In the genomic region with DNA sequence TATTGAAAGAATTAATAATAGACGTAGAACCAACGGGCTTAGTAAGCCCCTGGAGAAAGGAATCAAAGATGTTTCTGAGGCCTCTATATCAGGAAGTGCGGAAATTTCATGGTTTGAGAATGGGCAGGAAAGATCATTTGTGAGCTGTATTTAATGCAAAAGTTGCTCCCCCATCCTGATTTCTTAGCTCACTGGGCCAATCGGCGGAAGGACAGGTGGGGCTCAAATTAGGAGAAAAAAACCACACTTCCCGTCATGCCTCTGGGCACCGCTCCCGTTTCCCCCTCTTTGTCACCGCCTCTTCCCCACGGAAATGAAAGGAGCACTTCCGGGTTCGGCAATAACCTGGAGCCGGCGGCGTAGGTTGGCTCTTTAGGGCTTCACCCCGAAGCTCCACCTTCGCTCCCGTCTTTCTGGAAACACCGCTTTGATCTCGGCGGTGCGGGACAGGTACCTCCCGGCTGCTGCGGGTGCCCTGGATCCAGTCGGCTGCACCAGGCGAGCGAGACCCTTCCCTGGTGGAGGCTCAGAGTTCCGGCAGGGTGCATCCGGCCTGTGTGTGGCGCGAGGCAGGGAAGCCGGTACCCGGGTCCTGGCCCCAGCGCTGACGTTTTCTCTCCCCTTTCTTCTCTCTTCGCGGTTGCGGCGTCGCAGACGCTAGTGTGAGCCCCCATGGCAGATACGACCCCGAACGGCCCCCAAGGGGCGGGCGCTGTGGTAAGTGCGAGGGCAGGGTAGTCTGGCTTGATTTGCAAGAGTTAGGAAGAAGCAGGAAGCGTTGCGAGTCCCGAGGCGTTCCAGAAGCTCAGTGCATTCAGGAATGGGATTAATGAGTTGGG, we compare ENCODE assay signal across 1 cellular context.
TF ChIP-seq lines count a peak whose summit lies in the region.

A gene with protein sequence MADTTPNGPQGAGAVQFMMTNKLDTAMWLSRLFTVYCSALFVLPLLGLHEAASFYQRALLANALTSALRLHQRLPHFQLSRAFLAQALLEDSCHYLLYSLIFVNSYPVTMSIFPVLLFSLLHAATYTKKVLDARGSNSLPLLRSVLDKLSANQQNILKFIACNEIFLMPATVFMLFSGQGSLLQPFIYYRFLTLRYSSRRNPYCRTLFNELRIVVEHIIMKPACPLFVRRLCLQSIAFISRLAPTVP (plus strand): TSS at position 617 of the 839 bp plus-strand sequence. CDS start 56 bp downstream, at position 673.

TF ChIP-seq in HepG2, 621 proteins besides CTCF, POLR2A, EP300 and RAD21 (continued from another document and continues in another):
- TF ChIP-seq PCBP2 (optimal IDR thresholded peaks at IDR 0.05; ENCODE audit: low read depth, low read length, poor library complexity, severe bottlenecking) (no peak), RORA (CRISPR knock-in tag; IDR thresholded peaks at IDR 0.05) (no peak), SIX4 (CRISPR knock-in tag; IDR thresholded peaks at IDR 0.05) (no peak), ZSCAN12 (CRISPR knock-in tag; IDR thresholded peaks at IDR 0.05) (no peak), SIX1 (CRISPR knock-in tag; IDR thresholded peaks at IDR 0.05; ENCODE audit: borderline replicate concordance) (no peak), ARID2 (CRISPR knock-in tag; IDR thresholded peaks at IDR 0.05; ENCODE audit: borderline replicate concordance) (no peak), NRL (CRISPR knock-in tag; IDR thresholded peaks at IDR 0.05; ENCODE audit: borderline replicate concordance) (no peak), HHEX (CRISPR knock-in tag; IDR thresholded peaks at IDR 0.05) (no peak), ARNT (IDR thresholded peaks at IDR 0.05) (no peak), TP53 (CRISPR knock-in tag; conservative IDR thresholded peaks at IDR 0.05) (0 out of 2 replicates have a peak, but pooled peaks have one; percentile 35), RARG (CRISPR knock-in tag; IDR thresholded peaks at IDR 0.05; ENCODE audit: low read depth) (0 out of 2 replicates have a peak, but pooled peaks have one; percentile 46), DMAP1 (CRISPR knock-in tag; IDR thresholded peaks at IDR 0.05) (no peak), SKI (IDR thresholded peaks at IDR 0.05; ENCODE audit: partially characterized antibody) (no peak), SPEN (CRISPR knock-in tag; IDR thresholded peaks at IDR 0.05; ENCODE audit: low read depth) (peak; percentile 77), ZNF225 (CRISPR knock-in tag; IDR thresholded peaks at IDR 0.05) (no peak), HNRNPK (IDR thresholded peaks at IDR 0.05; ENCODE audit: low read depth, low read length, poor library complexity, severe bottlenecking) (no peak), U2AF1 (optimal IDR thresholded peaks at IDR 0.05; ENCODE audit: low read depth, low read length) (no peak), SATB2 (CRISPR knock-in tag; IDR thresholded peaks at IDR 0.05) (peak; percentile 54), NFYB (CRISPR knock-in tag; IDR thresholded peaks at IDR 0.05) (peak; percentile 67), TBX2 (CRISPR knock-in tag; IDR thresholded peaks at IDR 0.05; ENCODE audit: borderline replicate concordance) (no peak), RFX5 (IDR thresholded peaks at IDR 0.05; ENCODE audit: low read depth, low read length) (no peak), ZNF530 (CRISPR knock-in tag; IDR thresholded peaks at IDR 0.05; ENCODE audit: low read depth) (no peak), SP4 (CRISPR knock-in tag; IDR thresholded peaks at IDR 0.05) (peak; percentile 65), ZNF792 (CRISPR knock-in tag; IDR thresholded peaks at IDR 0.05) (0 out of 2 replicates have a peak, but pooled peaks have one; percentile 56), ZNF782 (CRISPR knock-in tag; IDR thresholded peaks at IDR 0.05; ENCODE audit: borderline replicate concordance) (no peak), RFX3 (CRISPR knock-in tag; IDR thresholded peaks at IDR 0.05) (0 out of 2 replicates have a peak, but pooled peaks have one; percentile 8), SP140L (CRISPR knock-in tag; IDR thresholded peaks at IDR 0.05; ENCODE audit: borderline replicate concordance) (no peak), ZNF549 (CRISPR knock-in tag; IDR thresholded peaks at IDR 0.05) (no peak), MBNL3 (CRISPR knock-in tag; conservative IDR thresholded peaks at IDR 0.05) (no peak), SNRNP70 (IDR thresholded peaks at IDR 0.05; ENCODE audit: low read depth, low read length) (no peak), FOXO1 (CRISPR knock-in tag; IDR thresholded peaks at IDR 0.05) (no peak), ZBTB8A (CRISPR knock-in tag; IDR thresholded peaks at IDR 0.05; ENCODE audit: borderline replicate concordance, low read depth) (no peak), ZNF12 (CRISPR knock-in tag; IDR thresholded peaks at IDR 0.05) (no peak), YY1 (IDR thresholded peaks at IDR 0.05; ENCODE audit: insufficient read depth, insufficient replicate concordance, low read depth, low read length) (peak; percentile 49)
- TF ChIP-seq, protein P1, sequence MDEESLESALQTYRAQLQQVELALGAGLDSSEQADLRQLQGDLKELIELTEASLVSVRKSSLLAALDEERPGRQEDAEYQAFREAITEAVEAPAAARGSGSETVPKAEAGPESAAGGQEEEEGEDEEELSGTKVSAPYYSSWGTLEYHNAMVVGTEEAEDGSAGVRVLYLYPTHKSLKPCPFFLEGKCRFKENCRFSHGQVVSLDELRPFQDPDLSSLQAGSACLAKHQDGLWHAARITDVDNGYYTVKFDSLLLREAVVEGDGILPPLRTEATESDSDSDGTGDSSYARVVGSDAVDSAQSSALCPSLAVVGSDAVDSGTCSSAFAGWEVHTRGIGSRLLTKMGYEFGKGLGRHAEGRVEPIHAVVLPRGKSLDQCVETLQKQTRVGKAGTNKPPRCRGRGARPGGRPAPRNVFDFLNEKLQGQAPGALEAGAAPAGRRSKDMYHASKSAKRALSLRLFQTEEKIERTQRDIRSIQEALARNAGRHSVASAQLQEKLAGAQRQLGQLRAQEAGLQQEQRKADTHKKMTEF (CRISPR knock-in tag; IDR thresholded peaks at IDR 0.05) = peak; percentile 74
- TF ChIP-seq, protein P2, sequence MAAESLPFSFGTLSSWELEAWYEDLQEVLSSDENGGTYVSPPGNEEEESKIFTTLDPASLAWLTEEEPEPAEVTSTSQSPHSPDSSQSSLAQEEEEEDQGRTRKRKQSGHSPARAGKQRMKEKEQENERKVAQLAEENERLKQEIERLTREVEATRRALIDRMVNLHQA (CRISPR knock-in tag; IDR thresholded peaks at IDR 0.05) = no peak
- TF ChIP-seq, protein P3, sequence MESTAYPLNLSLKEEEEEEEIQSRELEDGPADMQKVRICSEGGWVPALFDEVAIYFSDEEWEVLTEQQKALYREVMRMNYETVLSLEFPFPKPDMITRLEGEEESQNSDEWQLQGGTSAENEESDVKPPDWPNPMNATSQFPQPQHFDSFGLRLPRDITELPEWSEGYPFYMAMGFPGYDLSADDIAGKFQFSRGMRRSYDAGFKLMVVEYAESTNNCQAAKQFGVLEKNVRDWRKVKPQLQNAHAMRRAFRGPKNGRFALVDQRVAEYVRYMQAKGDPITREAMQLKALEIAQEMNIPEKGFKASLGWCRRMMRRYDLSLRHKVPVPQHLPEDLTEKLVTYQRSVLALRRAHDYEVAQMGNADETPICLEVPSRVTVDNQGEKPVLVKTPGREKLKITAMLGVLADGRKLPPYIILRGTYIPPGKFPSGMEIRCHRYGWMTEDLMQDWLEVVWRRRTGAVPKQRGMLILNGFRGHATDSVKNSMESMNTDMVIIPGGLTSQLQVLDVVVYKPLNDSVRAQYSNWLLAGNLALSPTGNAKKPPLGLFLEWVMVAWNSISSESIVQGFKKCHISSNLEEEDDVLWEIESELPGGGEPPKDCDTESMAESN (CRISPR knock-in tag; conservative IDR thresholded peaks at IDR 0.05) = peak; percentile 52; the same call in 1 of the 2 replicates
- TF ChIP-seq, protein P4, sequence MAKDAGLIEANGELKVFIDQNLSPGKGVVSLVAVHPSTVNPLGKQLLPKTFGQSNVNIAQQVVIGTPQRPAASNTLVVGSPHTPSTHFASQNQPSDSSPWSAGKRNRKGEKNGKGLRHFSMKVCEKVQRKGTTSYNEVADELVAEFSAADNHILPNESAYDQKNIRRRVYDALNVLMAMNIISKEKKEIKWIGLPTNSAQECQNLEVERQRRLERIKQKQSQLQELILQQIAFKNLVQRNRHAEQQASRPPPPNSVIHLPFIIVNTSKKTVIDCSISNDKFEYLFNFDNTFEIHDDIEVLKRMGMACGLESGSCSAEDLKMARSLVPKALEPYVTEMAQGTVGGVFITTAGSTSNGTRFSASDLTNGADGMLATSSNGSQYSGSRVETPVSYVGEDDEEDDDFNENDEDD (CRISPR knock-in tag; IDR thresholded peaks at IDR 0.05; ENCODE audit: borderline replicate concordance) = peak; percentile 10; the same call in 1 of the 2 replicates
- TF ChIP-seq, protein P5, sequence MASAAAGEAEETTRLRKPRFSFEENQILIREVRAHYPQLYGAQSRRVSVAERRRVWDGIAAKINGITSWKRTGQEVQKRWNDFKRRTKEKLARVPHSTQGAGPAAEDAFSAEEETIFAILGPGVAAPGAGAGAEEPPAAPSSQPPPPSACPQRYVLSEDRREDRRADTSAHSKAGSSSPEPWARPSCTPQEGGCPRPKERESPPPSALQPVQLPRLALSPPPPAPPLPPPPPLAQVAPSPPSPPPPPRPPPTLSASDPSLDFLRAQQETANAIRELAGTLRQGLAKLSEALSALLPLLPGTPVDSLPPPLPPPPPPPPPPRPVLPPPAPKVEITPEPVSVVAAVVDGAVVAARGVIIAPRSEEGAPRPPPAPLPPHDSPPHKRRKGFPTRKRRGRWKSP (CRISPR knock-in tag; IDR thresholded peaks at IDR 0.05) = 0 out of 2 replicates have a peak, but pooled peaks have one; percentile 58
- TF ChIP-seq, protein P6, sequence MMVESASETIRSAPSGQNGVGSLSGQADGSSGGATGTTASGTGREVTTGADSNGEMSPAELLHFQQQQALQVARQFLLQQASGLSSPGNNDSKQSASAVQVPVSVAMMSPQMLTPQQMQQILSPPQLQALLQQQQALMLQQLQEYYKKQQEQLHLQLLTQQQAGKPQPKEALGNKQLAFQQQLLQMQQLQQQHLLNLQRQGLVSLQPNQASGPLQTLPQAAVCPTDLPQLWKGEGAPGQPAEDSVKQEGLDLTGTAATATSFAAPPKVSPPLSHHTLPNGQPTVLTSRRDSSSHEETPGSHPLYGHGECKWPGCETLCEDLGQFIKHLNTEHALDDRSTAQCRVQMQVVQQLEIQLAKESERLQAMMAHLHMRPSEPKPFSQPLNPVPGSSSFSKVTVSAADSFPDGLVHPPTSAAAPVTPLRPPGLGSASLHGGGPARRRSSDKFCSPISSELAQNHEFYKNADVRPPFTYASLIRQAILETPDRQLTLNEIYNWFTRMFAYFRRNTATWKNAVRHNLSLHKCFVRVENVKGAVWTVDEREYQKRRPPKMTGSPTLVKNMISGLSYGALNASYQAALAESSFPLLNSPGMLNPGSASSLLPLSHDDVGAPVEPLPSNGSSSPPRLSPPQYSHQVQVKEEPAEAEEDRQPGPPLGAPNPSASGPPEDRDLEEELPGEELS (CRISPR knock-in tag; IDR thresholded peaks at IDR 0.05) = 0 out of 2 replicates have a peak, but pooled peaks have one; percentile 38
- TF ChIP-seq, protein P7, sequence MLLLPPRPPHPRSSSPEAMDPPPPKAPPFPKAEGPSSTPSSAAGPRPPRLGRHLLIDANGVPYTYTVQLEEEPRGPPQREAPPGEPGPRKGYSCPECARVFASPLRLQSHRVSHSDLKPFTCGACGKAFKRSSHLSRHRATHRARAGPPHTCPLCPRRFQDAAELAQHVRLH (CRISPR knock-in tag; IDR thresholded peaks at IDR 0.05; ENCODE audit: borderline replicate concordance, low read depth) = no peak
- TF ChIP-seq, protein P8, sequence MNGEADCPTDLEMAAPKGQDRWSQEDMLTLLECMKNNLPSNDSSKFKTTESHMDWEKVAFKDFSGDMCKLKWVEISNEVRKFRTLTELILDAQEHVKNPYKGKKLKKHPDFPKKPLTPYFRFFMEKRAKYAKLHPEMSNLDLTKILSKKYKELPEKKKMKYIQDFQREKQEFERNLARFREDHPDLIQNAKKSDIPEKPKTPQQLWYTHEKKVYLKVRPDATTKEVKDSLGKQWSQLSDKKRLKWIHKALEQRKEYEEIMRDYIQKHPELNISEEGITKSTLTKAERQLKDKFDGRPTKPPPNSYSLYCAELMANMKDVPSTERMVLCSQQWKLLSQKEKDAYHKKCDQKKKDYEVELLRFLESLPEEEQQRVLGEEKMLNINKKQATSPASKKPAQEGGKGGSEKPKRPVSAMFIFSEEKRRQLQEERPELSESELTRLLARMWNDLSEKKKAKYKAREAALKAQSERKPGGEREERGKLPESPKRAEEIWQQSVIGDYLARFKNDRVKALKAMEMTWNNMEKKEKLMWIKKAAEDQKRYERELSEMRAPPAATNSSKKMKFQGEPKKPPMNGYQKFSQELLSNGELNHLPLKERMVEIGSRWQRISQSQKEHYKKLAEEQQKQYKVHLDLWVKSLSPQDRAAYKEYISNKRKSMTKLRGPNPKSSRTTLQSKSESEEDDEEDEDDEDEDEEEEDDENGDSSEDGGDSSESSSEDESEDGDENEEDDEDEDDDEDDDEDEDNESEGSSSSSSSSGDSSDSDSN (CRISPR knock-in tag; IDR thresholded peaks at IDR 0.05) = peak; percentile 79
